In the genomic region with DNA sequence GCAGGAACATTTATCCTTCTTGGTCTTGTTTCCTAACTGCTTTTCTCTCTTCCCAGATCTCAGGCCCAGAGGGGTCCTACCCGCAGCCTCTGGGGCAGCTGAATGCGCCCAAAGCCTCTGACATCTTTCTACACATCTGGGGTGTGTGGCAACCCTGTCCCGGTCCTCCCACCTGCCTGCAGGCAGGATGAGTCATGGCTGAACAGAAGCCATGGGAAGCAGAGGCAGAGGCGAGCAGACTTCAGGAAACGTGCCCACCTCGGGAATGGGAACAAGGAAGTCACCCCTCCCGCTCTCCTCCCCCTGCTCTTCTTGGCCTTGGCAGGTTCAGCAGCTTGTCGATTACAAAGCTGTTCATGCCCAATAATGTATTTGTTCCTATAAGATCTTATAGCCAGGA, we compare ENCODE assay signal across 15 cellular contexts. TPM values are rescaled to one million over a fixed set of nuclear protein-coding genes. Genes with fewer than 3 reads are reported as not detected.
DNase-seq lines count a peak whose midpoint lies in the region; ATAC-seq and TF ChIP-seq lines count a peak whose summit lies in the region.
"Had no signal": no experiment of that assay in that cellular context is flagged by ENCODE, and none has a peak within 500 bp of the region (broad histone marks: within the 10 kb centered on the region; RNA-seq: fewer than 3 reads in every experiment).

No MANE protein-coding gene starts in this region.

- H3K36me3 ChIP-seq in esophagus squamous epithelium = no peaks in the 10 kb centered on the region
- H3K36me3 ChIP-seq: breast epithelium, SJCRH30 had no signal

- no peak overlapping the region for H3K27ac Mint-ChIP-seq in Calu3 (ENCODE audit: unreplicated experiment)
- H3K27ac Mint-ChIP-seq: CD4-positive, alpha-beta T cell had no signal

- WGBS in esophagus squamous epithelium, 2 donors = 17 to 40% methylated on average over 6 to 8 of the region's 8 CpGs

- no peak overlapping the region for H3K4me3 Mint-ChIP-seq in Calu3 (ENCODE audit: low read depth, unreplicated experiment)
- H3K4me3 Mint-ChIP-seq: CD4-positive, alpha-beta T cell had no signal

- H3K27ac ChIP-seq in esophagus squamous epithelium = no peak overlapping the region
- H3K27ac ChIP-seq: breast epithelium, SJCRH30 had no signal

- H3K27me3 Mint-ChIP-seq in Calu3 (ENCODE audit: unreplicated experiment) = peaks cover 19% of the 10 kb centered on the region

- peaks cover 0 to 6% (median 0%) of the 10 kb centered on the region in 4 donors for H3K27me3 ChIP-seq in esophagus squamous epithelium
- H3K27me3 ChIP-seq: breast epithelium, SJCRH30 had no signal

- TF ChIP-seq CTCF in Calu3 (IDR thresholded peaks at IDR 0.05; ENCODE audit: unreplicated experiment) = no peak
- TF ChIP-seq CTCF in esophagus squamous epithelium (IDR thresholded peaks at IDR 0.05) = no peak

- DNase-seq in Calu3 (peak; percentile 38), HT-29 (ENCODE audit: low spot score) (peak; percentile 34), amniotic epithelial cell (ENCODE audit: low read depth) (peak; percentile 36), left colon (peak; percentile 35 to 76), NCI-H774 (lab: John Stamatoyannopoulos, UW) (no peak), esophagus squamous epithelium (lab: John Stamatoyannopoulos, UW) (no peak)
- DNase-seq in activated CD4-positive, alpha-beta T cell treated with anti-CD3 and anti-CD28 coated beads, Interleukin-2, amount 50 U/mL, for 1 hour = no peak
- DNase-seq: activated CD4-positive, alpha-beta T cell treated with anti-CD3 and anti-CD28 coated beads for 1 hour; GOT3; KBM-7; kidney glomerular epithelial cell; SJCRH30 had no signal

- intact Hi-C loops in Calu3 (cut with micrococcal nuclease; ENCODE audit: unreplicated experiment) (no loop called here), left colon (cut with DNase I, micrococcal nuclease) (no loop called here), esophagus squamous epithelium (cut with DNase I) (no loop called here)

- no TSS peak for BruUV-seq in Calu3 (replicated peaks; lab: Mats Ljungman, UMichigan)

- peaks cover 14% of the 10 kb centered on the region for H3K4me1 Mint-ChIP-seq in Calu3 (ENCODE audit: low read depth, unreplicated experiment)

- CTCF ChIA-PET in Calu3 (lab: Charles Lee) = interaction anchor here (0.7 to 1.3 kb wide), 3 partner anchors 9 to 517 kb away, joined by 3 to 6 read pairs (median 4); no protein-coding TSS in a partner anchor

- H3K9me3 ChIP-seq in esophagus squamous epithelium = no peaks in the 10 kb centered on the region
- H3K9me3 ChIP-seq: breast epithelium had no signal

- H3K9me3 Mint-ChIP-seq in Calu3 (ENCODE audit: low read depth, unreplicated experiment) = no peaks in the 10 kb centered on the region
- H3K9me3 Mint-ChIP-seq: CD4-positive, alpha-beta T cell had no signal

- no peak overlapping the region for H3K4me3 ChIP-seq in esophagus squamous epithelium
- H3K4me3 ChIP-seq: breast epithelium, SJCRH30 had no signal

- peaks cover 0 to 8% (median 0%) of the 10 kb centered on the region in 3 donors for H3K4me1 ChIP-seq in esophagus squamous epithelium
- H3K4me1 ChIP-seq: breast epithelium had no signal

- TF ChIP-seq POLR2A in esophagus squamous epithelium (IDR thresholded peaks at IDR 0.05) = no peak

- ATAC-seq in left colon = peak; percentile 84
- no peak for ATAC-seq in GM21717 (IDR thresholded peaks at IDR 0.05; ENCODE audit: unreplicated experiment)

- no peaks in the 10 kb centered on the region for H3K36me3 Mint-ChIP-seq in Calu3 (ENCODE audit: insufficient read depth, unreplicated experiment)

RNA-seq across cellular contexts. Expression of gene KCNF1, which starts 10.6 kb away (rescaled TPM):
- total RNA-seq in Calu3 (2022) (not detected in 2 replicates), left colon (1 to 10 TPM in 1 of 2 donors, under 1 TPM in 1; 0.43 to 1.1 TPM), esophagus squamous epithelium (under 1 TPM in 1 of 4 donors, not detected in 3; 0.19 TPM)
- 0.66 and 0.94 TPM in 2 replicates for total RNA-seq in HT-29 (2014; rRNA removed; shearing (Covaris generic))
- total RNA-seq: CD4-positive, alpha-beta T cell had no signal

Comparison
In these comparisons a context has a peak if more than half of its experiments do, and no peak if none do; other contexts are left out.
1. DNase-seq: peak in Calu3 (single experiment), HT-29 (single experiment), amniotic epithelial cell (single experiment) and left colon (2 of 2); none in NCI-H774 (single experiment), esophagus squamous epithelium (single experiment) and activated CD4-positive, alpha-beta T cell treated with anti-CD3 and anti-CD28 coated beads, Interleukin-2, amount 50 U/mL, for 1 hour (single experiment).